In genomic region chr6:158040051-158040803, GRCh38 we compare ENCODE assay signal across 1 cellular context.
TF ChIP-seq lines count a peak whose summit lies in the region.

No MANE protein-coding gene starts in this region.

TF ChIP-seq in HepG2, 621 proteins besides CTCF, POLR2A, EP300 and RAD21 (continued from another document and continues in another):
- TF ChIP-seq ZNF639 (CRISPR knock-in tag; conservative IDR thresholded peaks at IDR 0.05): no peak
- peak; percentile 89; the same call in 1 of the 2 replicates for TF ChIP-seq MBD4 (IDR thresholded peaks at IDR 0.05; ENCODE audit: borderline replicate concordance, low read length)
- no peak for TF ChIP-seq CC2D1A (CRISPR knock-in tag; IDR thresholded peaks at IDR 0.05)
- TF ChIP-seq RFX5 (IDR thresholded peaks at IDR 0.05; ENCODE audit: low read depth, low read length): no peak
- TF ChIP-seq ZNF441 (CRISPR knock-in tag; IDR thresholded peaks at IDR 0.05; ENCODE audit: borderline replicate concordance): peak; percentile 27; the same call in 1 of the 2 replicates
- TF ChIP-seq IKZF5 (CRISPR knock-in tag; IDR thresholded peaks at IDR 0.05): peak; percentile 96
- TF ChIP-seq ATF7-NPFF (CRISPR knock-in tag; IDR thresholded peaks at IDR 0.05; ENCODE audit: low read depth): no peak
- peak; percentile 84; the same call in 1 of the 2 replicates for TF ChIP-seq ZNF431 (CRISPR knock-in tag; IDR thresholded peaks at IDR 0.05; ENCODE audit: borderline replicate concordance, low read depth)
- no peak for TF ChIP-seq EEA1 (CRISPR knock-in tag; IDR thresholded peaks at IDR 0.05; ENCODE audit: borderline replicate concordance)
- TF ChIP-seq SALL2 (CRISPR knock-in tag; IDR thresholded peaks at IDR 0.05): no peak; the same call in 1 of the 2 replicates
- TF ChIP-seq KDM2A (CRISPR knock-in tag; IDR thresholded peaks at IDR 0.05; ENCODE audit: borderline replicate concordance, low read depth): no peak; the same call in 1 of the 2 replicates
- TF ChIP-seq ZNF280B (CRISPR knock-in tag; IDR thresholded peaks at IDR 0.05; ENCODE audit: borderline replicate concordance): no peak
- TF ChIP-seq PRPF4 (IDR thresholded peaks at IDR 0.05; ENCODE audit: low read depth, low read length, poor library complexity, severe bottlenecking): no peak
- TF ChIP-seq ZNF589 (CRISPR knock-in tag; conservative IDR thresholded peaks at IDR 0.05): peak; percentile 67; the same call in 1 of the 2 replicates
- TF ChIP-seq ZNF331 (CRISPR knock-in tag; IDR thresholded peaks at IDR 0.05): peak; percentile 83; the same call in 1 of the 2 replicates
- no peak for TF ChIP-seq ZSCAN22 (CRISPR knock-in tag; IDR thresholded peaks at IDR 0.05)
- peak; percentile 32; the same call in 1 of the 2 replicates for TF ChIP-seq SP1 (IDR thresholded peaks at IDR 0.05)
- TF ChIP-seq SP1 (CRISPR knock-in tag; IDR thresholded peaks at IDR 0.05): peak; percentile 24; the same call in 1 of the 2 replicates
- TF ChIP-seq PATZ1 (CRISPR knock-in tag; IDR thresholded peaks at IDR 0.05): peak; percentile 78
- peak; percentile 93 for TF ChIP-seq ZNF263 (CRISPR knock-in tag; IDR thresholded peaks at IDR 0.05)
- no peak for TF ChIP-seq GTF3A (CRISPR knock-in tag; conservative IDR thresholded peaks at IDR 0.05)
- peak; percentile 87 for TF ChIP-seq HOXD1 (CRISPR knock-in tag; IDR thresholded peaks at IDR 0.05)
- TF ChIP-seq ZNF83 (CRISPR knock-in tag; IDR thresholded peaks at IDR 0.05; ENCODE audit: borderline replicate concordance): no peak
- peak; percentile 92 for TF ChIP-seq BCL6 (CRISPR knock-in tag; IDR thresholded peaks at IDR 0.05)
- no peak; the same call in 1 of the 2 replicates for TF ChIP-seq ATF1 (CRISPR knock-in tag; IDR thresholded peaks at IDR 0.05)
- no peak for TF ChIP-seq ZBTB7A (CRISPR knock-in tag; IDR thresholded peaks at IDR 0.05)
- no peak for TF ChIP-seq MLLT10 (CRISPR knock-in tag; IDR thresholded peaks at IDR 0.05)
- no peak for TF ChIP-seq CAMTA2 (CRISPR knock-in tag; IDR thresholded peaks at IDR 0.05; ENCODE audit: borderline replicate concordance)
- no peak for TF ChIP-seq ZNF513 (CRISPR knock-in tag; conservative IDR thresholded peaks at IDR 0.05)
- peak; percentile 97 for TF ChIP-seq ZNF792 (CRISPR knock-in tag; IDR thresholded peaks at IDR 0.05)
- no peak; the same call in 1 of the 2 replicates for TF ChIP-seq ZBTB20 (CRISPR knock-in tag; IDR thresholded peaks at IDR 0.05; ENCODE audit: borderline replicate concordance, low read depth)
- TF ChIP-seq PHF5A (CRISPR knock-in tag; IDR thresholded peaks at IDR 0.05; ENCODE audit: low read depth, unreplicated experiment): peak; percentile 31
- peak; percentile 68 for TF ChIP-seq MLXIP (CRISPR knock-in tag; IDR thresholded peaks at IDR 0.05; ENCODE audit: borderline replicate concordance)
- TF ChIP-seq TBL1XR1 (IDR thresholded peaks at IDR 0.05; ENCODE audit: borderline replicate concordance, low read length, partially characterized antibody): peak; percentile 38
- no peak for TF ChIP-seq ZNF879 (CRISPR knock-in tag; IDR thresholded peaks at IDR 0.05)
- TF ChIP-seq HNF4A (CRISPR knock-in tag; IDR thresholded peaks at IDR 0.05): peak; percentile 80
- TF ChIP-seq CERS6 (CRISPR knock-in tag; IDR thresholded peaks at IDR 0.05): no peak
- no peak for TF ChIP-seq PAWR (CRISPR knock-in tag; IDR thresholded peaks at IDR 0.05; ENCODE audit: borderline replicate concordance)
- TF ChIP-seq ZNF781 (CRISPR knock-in tag; IDR thresholded peaks at IDR 0.05; ENCODE audit: borderline replicate concordance, not compliant biosample characterization): no peak
- TF ChIP-seq XBP1 (CRISPR knock-in tag; IDR thresholded peaks at IDR 0.05): peak; percentile 90; the same call in 1 of the 2 replicates
- no peak for TF ChIP-seq ZNF484 (CRISPR knock-in tag; IDR thresholded peaks at IDR 0.05; ENCODE audit: borderline replicate concordance, low read depth)
- peak; percentile 53; the same call in 1 of the 2 replicates for TF ChIP-seq ZBTB21 (CRISPR knock-in tag; IDR thresholded peaks at IDR 0.05)
- TF ChIP-seq KDM3A (CRISPR knock-in tag; IDR thresholded peaks at IDR 0.05; ENCODE audit: low read depth): no peak; the same call in 1 of the 2 replicates
- TF ChIP-seq TFDP2 (CRISPR knock-in tag; IDR thresholded peaks at IDR 0.05): no peak
- TF ChIP-seq HOXA7 (CRISPR knock-in tag; IDR thresholded peaks at IDR 0.05): no peak
- TF ChIP-seq ZNF670 (CRISPR knock-in tag; IDR thresholded peaks at IDR 0.05; ENCODE audit: borderline replicate concordance): peak; percentile 73; the same call in 1 of the 2 replicates
- TF ChIP-seq KDM5A (IDR thresholded peaks at IDR 0.05; ENCODE audit: borderline replicate concordance, low read length): no peak
- TF ChIP-seq TAF1 (CRISPR knock-in tag; IDR thresholded peaks at IDR 0.05): no peak
- TF ChIP-seq GABPA (IDR thresholded peaks at IDR 0.05; ENCODE audit: low read depth, low read length): no peak
- TF ChIP-seq GABPA (CRISPR knock-in tag; IDR thresholded peaks at IDR 0.05; ENCODE audit: low read depth): peak; percentile 49; the same call in 1 of the 2 replicates
- TF ChIP-seq ZNF451 (CRISPR knock-in tag; IDR thresholded peaks at IDR 0.05): no peak; the same call in 1 of the 2 replicates
- peak; percentile 33 for TF ChIP-seq ZBTB37 (CRISPR knock-in tag; IDR thresholded peaks at IDR 0.05)
- TF ChIP-seq SRSF9 (IDR thresholded peaks at IDR 0.05; ENCODE audit: borderline replicate concordance, insufficient read depth, low read depth, low read length, poor library complexity, severe bottlenecking): no peak
- peak; percentile 95; the same call in 1 of the 2 replicates for TF ChIP-seq RCOR2 (CRISPR knock-in tag; IDR thresholded peaks at IDR 0.05)
- no peak for TF ChIP-seq ZNF737 (CRISPR knock-in tag; IDR thresholded peaks at IDR 0.05; ENCODE audit: borderline replicate concordance)
